Comparison of ENCODE assay signal across 23 cellular contexts in the genomic region with DNA sequence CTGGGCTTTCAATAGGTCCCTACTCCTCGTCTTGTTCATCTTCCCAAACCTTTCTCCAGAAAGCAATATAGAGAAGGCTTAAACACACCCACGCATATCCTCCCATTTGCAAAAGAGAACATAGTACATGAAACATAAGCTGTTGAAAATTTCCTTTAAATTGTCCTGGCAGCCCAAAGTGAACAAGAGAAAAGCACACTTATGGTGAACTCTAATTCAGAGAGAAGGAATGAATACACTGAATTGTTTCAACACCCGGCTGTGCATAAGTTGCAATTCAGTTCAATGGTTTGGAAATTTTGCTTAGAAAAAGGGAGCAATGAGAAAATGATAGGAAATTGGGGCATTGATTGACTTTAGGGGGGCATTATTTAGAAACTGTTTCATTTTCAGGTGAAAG.
A peak's percentile ranks its signal among the peaks of the same experiment; 100 is the strongest.
DNase-seq lines count a peak whose midpoint lies in the region; TF ChIP-seq lines count a peak whose summit lies in the region.
"Had no signal": no experiment of that assay in that cellular context is flagged by ENCODE, and none has a peak within 500 bp of the region (broad histone marks: within the 10 kb centered on the region; RNA-seq: fewer than 3 reads in every experiment).

No MANE protein-coding gene starts in this region.

- no peak for TF ChIP-seq POLR2A in vagina (IDR thresholded peaks at IDR 0.05)

- H3K27ac Mint-ChIP-seq in brain: peak overlapping the region in 3 of 5 experiments; percentile 2 to 77 (median 76)
- H3K27ac Mint-ChIP-seq: CD8-positive, alpha-beta memory T cell; dendritic cell treated with granulocyte-macrophage colony-stimulating factor and Interleukin-4, amounts not matched to agents 40 ng/mL and 50 ng/mL, for 4 days; memory B cell; naive B cell; stimulated activated naive CD8-positive, alpha-beta T cell treated with anti-CD3 and anti-CD28 coated beads, Interleukin-15, Interleukin-2, amounts not matched to agents 100 ng/mL and 50 ng/mL, for 24 hours; T-helper 17 cell had no signal

- no peak for TF ChIP-seq CTCF in brain (conservative IDR thresholded peaks at IDR 0.05)
- TF ChIP-seq CTCF in vagina (IDR thresholded peaks at IDR 0.05): no peak

- H3K27me3 Mint-ChIP-seq in brain: peaks cover 2% of the 10 kb centered on the region
- H3K27me3 Mint-ChIP-seq: CD8-positive, alpha-beta memory T cell; dendritic cell treated with granulocyte-macrophage colony-stimulating factor and Interleukin-4, amounts not matched to agents 40 ng/mL and 50 ng/mL, for 4 days; memory B cell; naive B cell; stimulated activated naive CD8-positive, alpha-beta T cell treated with anti-CD3 and anti-CD28 coated beads, Interleukin-15, Interleukin-2, amounts not matched to agents 100 ng/mL and 50 ng/mL, for 24 hours had no signal

- H3K4me1 Mint-ChIP-seq in brain: peaks cover 52% of the 10 kb centered on the region

- H3K36me3 ChIP-seq in subcutaneous abdominal adipose tissue (ENCODE audit: control insufficient read depth in 5 of 5, insufficient read depth in 5 of 5, low read length in 5 of 5): peaks cover 0 to 3% (median 0%) of the 10 kb centered on the region in 5 donors
- no peaks in the 10 kb centered on the region for H3K36me3 ChIP-seq in vagina
- H3K36me3 ChIP-seq: adrenal gland, Peyer's patch, right atrium auricular region, transverse colon had no signal

- H3K4me3 ChIP-seq in subcutaneous abdominal adipose tissue (ENCODE audit: low read depth in 1 of 5, low read length in 5 of 5) (peak overlapping the region in 1 of 5 donors; percentile 38), vagina (no peak overlapping the region)
- H3K4me3 ChIP-seq: adrenal gland, Peyer's patch, right atrium auricular region, transverse colon had no signal

- no peaks in the 10 kb centered on the region for H3K9me3 Mint-ChIP-seq in brain
- H3K9me3 Mint-ChIP-seq: activated T-cell treated with anti-CD3 and anti-CD28 coated beads, Interleukin-2, amount 50 U/mL, for 4 hours; CD8-positive, alpha-beta memory T cell; dendritic cell treated with granulocyte-macrophage colony-stimulating factor and Interleukin-4, amounts not matched to agents 40 ng/mL and 50 ng/mL, for 4 days; memory B cell; naive B cell; stimulated activated naive CD8-positive, alpha-beta T cell treated with anti-CD3 and anti-CD28 coated beads, Interleukin-15, Interleukin-2, amounts not matched to agents 100 ng/mL and 50 ng/mL, for 24 hours had no signal

- H3K27ac ChIP-seq in subcutaneous abdominal adipose tissue (ENCODE audit: low read depth, low read length): peak overlapping the region; percentile 92
- H3K27ac ChIP-seq in vagina: no peak overlapping the region
- H3K27ac ChIP-seq: Peyer's patch, transverse colon had no signal

- DNase-seq in HS-27A (ENCODE audit: low read depth): peak; percentile 9
- DNase-seq in midbrain (lab: John Stamatoyannopoulos, UW): peak; percentile 12
- DNase-seq in vagina (ENCODE audit: extremely low spot score in 2 of 2): no peak
- DNase-seq in AML-193 (lab: John Stamatoyannopoulos, UW): no peak
- DNase-seq in NCI-H1092 treated with DMSO at 0.1 percent for 48 hours (lab: John Stamatoyannopoulos, UW): no peak
- DNase-seq: activated CD4-positive, alpha-beta T cell treated with anti-CD3 and anti-CD28 coated beads for 48 hours; activated T-cell treated with anti-CD3 and anti-CD28 coated beads, Interleukin-2, amount 50 U/mL, for 4 hours; CD8-positive, alpha-beta memory T cell; DMS53; GDM1; naive B cell; NCI-H1048; NCI-H187 treated with DMSO at 0.1 percent for 48 hours; Peyer's patch; T-helper 17 cell; transverse colon had no signal

- intact Hi-C loops in vagina (cut with DNase I): no loop called here

- H3K27me3 ChIP-seq in subcutaneous abdominal adipose tissue (ENCODE audit: control insufficient read depth in 5 of 5, insufficient read depth in 4 of 5, low read length in 5 of 5) (no peaks in the 10 kb centered on the region), vagina (no peaks in the 10 kb centered on the region)
- H3K27me3 ChIP-seq: adrenal gland, Peyer's patch, right atrium auricular region, transverse colon had no signal

- H3K9me3 ChIP-seq in subcutaneous abdominal adipose tissue (ENCODE audit: control insufficient read depth in 5 of 5, low read length in 5 of 5) (no peaks in the 10 kb centered on the region), vagina (no peaks in the 10 kb centered on the region)
- H3K9me3 ChIP-seq: adrenal gland, Peyer's patch, right atrium auricular region, transverse colon had no signal

- H3K4me3 Mint-ChIP-seq in brain: no peak overlapping the region
- H3K4me3 Mint-ChIP-seq: activated T-cell treated with anti-CD3 and anti-CD28 coated beads, Interleukin-2, amount 50 U/mL, for 4 hours; CD8-positive, alpha-beta memory T cell; dendritic cell treated with granulocyte-macrophage colony-stimulating factor and Interleukin-4, amounts not matched to agents 40 ng/mL and 50 ng/mL, for 4 days; memory B cell; stimulated activated naive CD8-positive, alpha-beta T cell treated with anti-CD3 and anti-CD28 coated beads, Interleukin-15, Interleukin-2, amounts not matched to agents 100 ng/mL and 50 ng/mL, for 24 hours; T-helper 17 cell had no signal

- H3K9ac ChIP-seq in subcutaneous abdominal adipose tissue (ENCODE audit: low read length in 5 of 5): peak overlapping the region in 2 of 5 donors; percentile 10 to 23

- no peaks in the 10 kb centered on the region for H3K36me3 Mint-ChIP-seq in brain

- peaks cover 5 to 33% (median 27%) of the 10 kb centered on the region in 5 donors for H3K4me1 ChIP-seq in subcutaneous abdominal adipose tissue (ENCODE audit: control insufficient read depth in 5 of 5, insufficient read depth in 5 of 5, low read length in 5 of 5)
- peaks cover 30% of the 10 kb centered on the region for H3K4me1 ChIP-seq in vagina
- H3K4me1 ChIP-seq: Peyer's patch had no signal

Comparison
In these comparisons a context has a peak if more than half of its experiments do, and no peak if none do; other contexts are left out.
1. DNase-seq: peak in HS-27A (single experiment) and midbrain (single experiment); none in vagina (0 of 2), AML-193 (0 of 2) and NCI-H1092 treated with DMSO at 0.1 percent for 48 hours (single experiment).